In the genomic region with DNA sequence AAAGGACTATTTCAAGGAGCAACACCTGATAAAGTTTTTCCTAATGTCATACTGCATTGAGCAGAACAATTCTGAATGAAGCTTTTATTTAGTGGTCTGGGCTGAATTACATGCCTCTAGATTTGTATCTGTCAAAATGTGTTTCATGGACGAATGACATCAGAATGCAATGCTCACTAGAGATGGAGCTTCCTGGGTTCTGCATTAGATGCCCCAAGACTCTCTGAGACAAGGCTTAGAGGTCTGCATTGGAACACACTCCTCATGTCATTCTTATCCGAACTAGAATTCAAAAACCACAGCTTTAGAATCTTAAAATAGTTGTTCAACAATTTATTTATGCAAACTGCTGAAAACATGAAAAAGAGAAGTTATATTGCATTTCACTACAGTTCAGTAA, we compare ENCODE assay signal across 26 cellular contexts.
DNase-seq lines count a peak whose midpoint lies in the region; ATAC-seq, FAIRE-seq and TF ChIP-seq lines count a peak whose summit lies in the region.
"Had no signal": no experiment of that assay in that cellular context is flagged by ENCODE, and none has a peak within 500 bp of the region (broad histone marks: within the 10 kb centered on the region; RNA-seq: fewer than 3 reads in every experiment).

No MANE protein-coding gene starts in this region.

- peak overlapping the region; percentile 30 for H3K27ac ChIP-seq in layer of hippocampus (ENCODE audit: low read depth, low read length)
- H3K27ac ChIP-seq in spleen: peak overlapping the region in 7 of 8 donors; percentile 58 to 84 (median 69)
- H3K27ac ChIP-seq: C4-2B, coronary artery, heart left ventricle had no signal

- peak overlapping the region; percentile 60 for H3K4me3 ChIP-seq in adipocyte (ENCODE audit: low read length)
- peak overlapping the region in 1 of 8 donors; percentile 11 for H3K4me3 ChIP-seq in spleen
- H3K4me3 ChIP-seq: GM23338, heart left ventricle, skin epidermis had no signal

- no peak for TF ChIP-seq CTCF in spleen (IDR thresholded peaks at IDR 0.05 in 8 of 11, conservative IDR thresholded peaks at IDR 0.05 in 3 of 11)

- H3K27me3 ChIP-seq in adipocyte (replicated peaks; ENCODE audit: control insufficient read depth, insufficient read depth, low read length): no peaks in the 10 kb centered on the region
- H3K27me3 ChIP-seq in layer of hippocampus (ENCODE audit: control insufficient read depth, insufficient read depth, low read length): no peaks in the 10 kb centered on the region
- H3K27me3 ChIP-seq in spleen (replicated peaks in 1 of 7): no peaks in the 10 kb centered on the region
- H3K27me3 ChIP-seq: heart left ventricle had no signal

- H3K4me1 ChIP-seq in adipocyte (ENCODE audit: control insufficient read depth, insufficient read depth, low read length): peaks cover 48% of the 10 kb centered on the region
- peaks cover 0 to 53% (median 27%) of the 10 kb centered on the region in 6 donors for H3K4me1 ChIP-seq in spleen

- H3K36me3 ChIP-seq in adipocyte (ENCODE audit: control insufficient read depth, insufficient read depth, low read length, severe bottlenecking) (no peaks in the 10 kb centered on the region), spleen (no peaks in the 10 kb centered on the region)
- H3K36me3 ChIP-seq: heart left ventricle had no signal

- peak; percentile 11 for ATAC-seq in GM18867 (IDR thresholded peaks at IDR 0.05; ENCODE audit: unreplicated experiment)
- ATAC-seq: activated T-cell treated with anti-CD3 and anti-CD28 coated beads, Interleukin-2, amount 50 U/mL, for 72 hours; effector memory CD8-positive, alpha-beta T cell; GM23338; heart left ventricle; HepG2; left colon had no signal

- no peak for FAIRE-seq in frontal cortex (lab: Jason Lieb, UNC)
- FAIRE-seq: HepG2 had no signal

- TF ChIP-seq POLR2A in spleen (IDR thresholded peaks at IDR 0.05): no peak

- intact Hi-C loops in spleen (cut with DNase I; ENCODE audit: low total_unique reads): no loop called here

- H3K9me3 ChIP-seq in adipocyte (ENCODE audit: control insufficient read depth, low read length) (no peaks in the 10 kb centered on the region), spleen (no peaks in the 10 kb centered on the region)
- H3K9me3 ChIP-seq: heart left ventricle had no signal

- DNase-seq in adipocyte (ENCODE audit: low read depth): no peak
- no peak for DNase-seq in spleen
- no peak for DNase-seq in DMS114 treated with DMSO at 0.1 percent for 48 hours (lab: John Stamatoyannopoulos, UW; ENCODE audit: unreplicated experiment)
- DNase-seq in NCI-H2107 (lab: John Stamatoyannopoulos, UW): no peak
- no peak for DNase-seq in NCI-H446 treated with DMSO at 0.1 percent for 48 hours (lab: John Stamatoyannopoulos, UW)
- no peak for DNase-seq in frontal cortex (ENCODE audit: low spot score in 2 of 2)
- DNase-seq: activated CD4-positive, alpha-beta T cell treated with anti-CD3 and anti-CD28 coated beads, Interleukin-2, amount 10 ng/mL, durations not matched to agents 7 days and 5 days; activated naive CD4-positive, alpha-beta T cell treated with anti-CD3 and anti-CD28 coated beads for 36 hours; activated T-cell treated with anti-CD3 and anti-CD28 coated beads, Interleukin-2, amount 50 U/mL, for 72 hours; Calu3; effector memory CD8-positive, alpha-beta T cell; erythroblast; heart left ventricle; left colon; NCI-H146; occipital lobe; stimulated activated CD4-positive, alpha-beta T cell treated with anti-CD3 and anti-CD28 coated beads, Interleukin-1b, Interleukin-23, amount 100 ng/mL, for 48 hours; SW 1271; T1000 had no signal

- 47 to 74% (median 63%) methylated on average over 2 of the region's 2 CpGs for WGBS in spleen, 5 donors

- H3K9ac ChIP-seq in adipocyte (ENCODE audit: low read length): peak overlapping the region; percentile 30
